Comparison of ENCODE assay signal across 28 cellular contexts in genomic region chr18:10850216-10850615, GRCh38.
"Had no signal": no experiment of that assay in that cellular context is flagged by ENCODE, and none has a peak within 500 bp of the region (broad histone marks: within the 10 kb centered on the region; RNA-seq: fewer than 3 reads in every experiment).

No MANE protein-coding gene starts in this region.

- H3K27ac ChIP-seq: left lung, lower lobe of right lung, neural progenitor cell, neutrophil, ovary, right atrium auricular region, right lobe of liver, tibial nerve, vagina had no signal

- H3K36me3 Mint-ChIP-seq: immature natural killer cell; naive thymus-derived CD8-positive, alpha-beta T cell; neural progenitor cell; stimulated activated memory B cell treated with anti-CD40 and anti-IgM and Interleukin-4, amounts not matched to agents 10 μg/mL and 1 μg/mL and 100 μg/mL, for 72 hours had no signal

- H3K9ac ChIP-seq: neural progenitor cell had no signal

- H3K9me3 ChIP-seq: left lung, lower lobe of right lung, neutrophil, ovary, right atrium auricular region, right lobe of liver, tibial nerve, vagina had no signal

- H3K36me3 ChIP-seq: left lung, lower lobe of right lung, neural progenitor cell, neutrophil, ovary, right atrium auricular region, right lobe of liver, tibial nerve, vagina had no signal

- DNase-seq: hypothalamus; immature natural killer cell; kidney; left colon; left lung; lower lobe of right lung; mammary epithelial cell; naive thymus-derived CD8-positive, alpha-beta T cell; nephron progenitor cell; ovary; right lobe of liver; stimulated activated CD4-positive, alpha-beta T cell treated with anti-CD3 and anti-CD28 coated beads, Interleukin-1b, Interleukin-23, amount 100 ng/mL, for 48 hours; stimulated activated CD4-positive, alpha-beta T cell treated with anti-CD3 and anti-CD28 coated beads, Interleukin-2, amount 100 ng/mL, for 48 hours; stimulated activated CD4-positive, alpha-beta T cell treated with anti-CD3 and anti-CD28 coated beads, Interleukin-4, amount 100 ng/mL, for 4 hours; stimulated activated CD8-positive, alpha-beta memory T cell treated with anti-CD3 and anti-CD28 coated beads, Interleukin-4, amount 100 ng/mL, for 48 hours; stimulated activated naive CD4-positive, alpha-beta T cell treated with Interleukin-2 at 50 U/mL for 16 hours; stimulated activated naive CD8-positive, alpha-beta T cell treated with anti-CD3 and anti-CD28 coated beads, Interleukin-15, amount 100 ng/mL, for 72 hours; substantia nigra had no signal

- H3K4me3 Mint-ChIP-seq: immature natural killer cell; naive thymus-derived CD8-positive, alpha-beta T cell; nephron progenitor cell; neural progenitor cell; stimulated activated memory B cell treated with anti-CD40 and anti-IgM and Interleukin-4, amounts not matched to agents 10 μg/mL and 1 μg/mL and 100 μg/mL, for 72 hours; stimulated activated naive CD8-positive, alpha-beta T cell treated with anti-CD3 and anti-CD28 coated beads, Interleukin-15, amount 100 ng/mL, for 72 hours; type B pancreatic cell had no signal

- H3K27me3 ChIP-seq: left lung, neural progenitor cell, neutrophil, ovary, right atrium auricular region, right lobe of liver, tibial nerve, vagina had no signal

- ATAC-seq: left colon; left lung; lower lobe of right lung; naive thymus-derived CD8-positive, alpha-beta T cell; stimulated activated memory B cell treated with anti-CD40 and anti-IgM and Interleukin-4, amounts not matched to agents 10 μg/mL and 1 μg/mL and 100 μg/mL, for 72 hours; stimulated activated naive CD8-positive, alpha-beta T cell treated with anti-CD3 and anti-CD28 coated beads, Interleukin-15, amount 100 ng/mL, for 72 hours had no signal

- H3K4me1 Mint-ChIP-seq: immature natural killer cell; naive thymus-derived CD8-positive, alpha-beta T cell; neural progenitor cell; stimulated activated memory B cell treated with anti-CD40 and anti-IgM and Interleukin-4, amounts not matched to agents 10 μg/mL and 1 μg/mL and 100 μg/mL, for 72 hours; stimulated activated naive CD8-positive, alpha-beta T cell treated with anti-CD3 and anti-CD28 coated beads, Interleukin-15, amount 100 ng/mL, for 72 hours had no signal

- H3K4me1 ChIP-seq: left lung, lower lobe of right lung, neural progenitor cell, right atrium auricular region, right lobe of liver, vagina had no signal

- H3K27ac Mint-ChIP-seq: immature natural killer cell; naive thymus-derived CD8-positive, alpha-beta T cell; nephron progenitor cell; neural progenitor cell; progenitor cell of endocrine pancreas; stimulated activated memory B cell treated with anti-CD40 and anti-IgM and Interleukin-4, amounts not matched to agents 10 μg/mL and 1 μg/mL and 100 μg/mL, for 72 hours; stimulated activated naive CD8-positive, alpha-beta T cell treated with anti-CD3 and anti-CD28 coated beads, Interleukin-15, amount 100 ng/mL, for 72 hours; type B pancreatic cell had no signal

- H3K4me2 ChIP-seq: neural progenitor cell had no signal

- H3K4me3 ChIP-seq: left lung, lower lobe of right lung, neural progenitor cell, ovary, right atrium auricular region, right lobe of liver, smooth muscle cell, tibial nerve, vagina had no signal

- H3K9me3 Mint-ChIP-seq: neural progenitor cell; stimulated activated naive CD8-positive, alpha-beta T cell treated with anti-CD3 and anti-CD28 coated beads, Interleukin-15, amount 100 ng/mL, for 72 hours had no signal

- H2AFZ ChIP-seq: neural progenitor cell had no signal

- FAIRE-seq: islet of Langerhans had no signal
